1 cellular context compared by ENCODE assay signal in genomic region chr4:6986781-6987565, GRCh38.
TF ChIP-seq lines count a peak whose summit lies in the region.

No MANE protein-coding gene starts in this region.

TF ChIP-seq in SK-N-SH, 30 proteins besides CTCF, POLR2A, EP300 and RAD21 (continued from another document):
- TF ChIP-seq USF1 (IDR thresholded peaks at IDR 0.05; ENCODE audit: borderline replicate concordance, low read depth) (no peak), CHD2 (IDR thresholded peaks at IDR 0.05; ENCODE audit: low read length, partially characterized antibody) (peak; percentile 11), TCF12 (IDR thresholded peaks at IDR 0.05) (no peak), REST (IDR thresholded peaks at IDR 0.05; ENCODE audit: low read depth, low read length) (no peak)
